ENCODE assay signal across 30 cellular contexts in the genomic region with DNA sequence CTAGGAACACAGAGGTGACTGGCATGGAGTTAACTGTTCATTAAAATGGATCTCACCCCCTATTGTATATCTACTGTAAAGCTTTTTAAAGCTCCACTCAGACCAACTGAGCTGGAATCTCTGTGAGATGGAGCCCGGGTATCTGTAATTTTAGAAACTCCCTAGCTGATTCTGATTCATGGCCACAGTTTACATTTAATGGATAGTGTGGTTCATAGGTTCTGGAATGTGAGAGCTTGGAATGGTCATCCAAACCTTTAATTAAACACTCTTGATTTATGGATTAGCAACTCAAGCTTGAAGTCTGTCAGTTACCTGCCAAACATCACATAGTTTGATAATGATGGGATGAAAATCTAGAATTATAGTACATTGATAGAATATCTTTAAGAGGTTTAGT.
DNase-seq lines count a peak whose midpoint lies in the region; ATAC-seq and TF ChIP-seq lines count a peak whose summit lies in the region.
"Had no signal": no experiment of that assay in that cellular context is flagged by ENCODE, and none has a peak within 500 bp of the region (broad histone marks: within the 10 kb centered on the region; RNA-seq: fewer than 3 reads in every experiment).

No MANE protein-coding gene starts in this region.

- no peaks in the 10 kb centered on the region for H3K27me3 ChIP-seq in osteoblast (ENCODE audit: insufficient read depth, low read length)
- H3K27me3 ChIP-seq in lower lobe of right lung (ENCODE audit: low read depth), result no peaks in the 10 kb centered on the region
- H3K27me3 ChIP-seq: adrenal gland; BLaER1 treated with 17β-estradiol and CSF1 and Interleukin-3, amounts not matched to agents 10 nM and 100 nM; brain microvascular endothelial cell; heart left ventricle; Peyer's patch had no signal

- H3K79me2 ChIP-seq in osteoblast (ENCODE audit: insufficient read depth, low read length), result no peaks in the 10 kb centered on the region

- H3K4me3 ChIP-seq in HEK293 (ENCODE audit: low read depth, low read length) (no peak overlapping the region), osteoblast (ENCODE audit: insufficient read depth, low read length) (no peak overlapping the region), lower lobe of right lung (no peak overlapping the region)
- H3K4me3 ChIP-seq: adrenal gland; BLaER1 treated with 17β-estradiol and CSF1 and Interleukin-3, amounts not matched to agents 10 nM and 100 nM; GM23338; heart left ventricle; lung; mucosa of descending colon; Peyer's patch; psoas muscle had no signal

- H3K36me3 ChIP-seq in HEK293 (ENCODE audit: control insufficient read depth in 2 of 2, insufficient read depth in 1 of 2, low read length in 2 of 2) (no peaks in the 10 kb centered on the region), osteoblast (ENCODE audit: insufficient read depth, low read length) (no peaks in the 10 kb centered on the region), lower lobe of right lung (no peaks in the 10 kb centered on the region)
- H3K36me3 ChIP-seq: adrenal gland; BLaER1 treated with 17β-estradiol and CSF1 and Interleukin-3, amounts not matched to agents 10 nM and 100 nM; brain microvascular endothelial cell; heart left ventricle; Peyer's patch had no signal

- H3K9me3 ChIP-seq in HEK293 (ENCODE audit: control insufficient read depth, insufficient read depth, low read depth, low read length), result no peaks in the 10 kb centered on the region
- no peaks in the 10 kb centered on the region for H3K9me3 ChIP-seq in osteoblast (ENCODE audit: low read depth, low read length)
- no peaks in the 10 kb centered on the region for H3K9me3 ChIP-seq in lower lobe of right lung
- H3K9me3 ChIP-seq: adrenal gland; BLaER1 treated with 17β-estradiol and CSF1 and Interleukin-3, amounts not matched to agents 10 nM and 100 nM; heart left ventricle; mucosa of descending colon; Peyer's patch; psoas muscle had no signal

- POLR2A ChIA-PET in HEK293 (lab: Yijun Ruan, JAX) (no interaction called here), RWPE1 (lab: Yijun Ruan, JAX; ENCODE audit: low non-redundant PET) (no interaction called here)

- peaks cover 12% of the 10 kb centered on the region for H3K4me1 ChIP-seq in HEK293 (ENCODE audit: control insufficient read depth, insufficient read depth, low read length)
- no peaks in the 10 kb centered on the region for H3K4me1 ChIP-seq in osteoblast (ENCODE audit: insufficient read depth, low read length)
- H3K4me1 ChIP-seq in lower lobe of right lung, result no peaks in the 10 kb centered on the region
- H3K4me1 ChIP-seq: adrenal gland; BLaER1 treated with 17β-estradiol and CSF1 and Interleukin-3, amounts not matched to agents 10 nM and 100 nM; Peyer's patch; psoas muscle had no signal

- H4K20me1 ChIP-seq in osteoblast (ENCODE audit: insufficient read depth, low read length), result no peaks in the 10 kb centered on the region
- H4K20me1 ChIP-seq: BLaER1 treated with 17β-estradiol and CSF1 and Interleukin-3, amounts not matched to agents 10 nM and 100 nM had no signal

- H3K27ac ChIP-seq in HEK293 (ENCODE audit: extremely low read depth, low read depth, low read length), result no peak overlapping the region
- no peak overlapping the region for H3K27ac ChIP-seq in RWPE1
- H3K27ac ChIP-seq in osteoblast (ENCODE audit: low read depth, low read length), result no peak overlapping the region
- no peak overlapping the region for H3K27ac ChIP-seq in lower lobe of right lung
- H3K27ac ChIP-seq: adrenal gland; BLaER1 treated with 17β-estradiol and CSF1 and Interleukin-3, amounts not matched to agents 10 nM and 100 nM; brain microvascular endothelial cell; heart left ventricle; Peyer's patch; psoas muscle had no signal

- DNase-seq in RWPE1 (ENCODE audit: low spot score) (peak; percentile 22), fibroblast of gingiva (ENCODE audit: low read depth) (peak; percentile 6), osteoblast (ENCODE audit: insufficient read length, low spot score, missing footprints) (no peak), DMS53 (lab: John Stamatoyannopoulos, UW) (no peak), 8988T (no peak), lower lobe of right lung (no peak)
- DNase-seq: activated CD4-positive, alpha-beta memory T cell treated with anti-CD3 and anti-CD28 coated beads, Interleukin-2, amount 10 ng/mL, durations not matched to agents 7 days and 5 days; activated CD8-positive, alpha-beta memory T cell treated with anti-CD3 and anti-CD28 coated beads, Interleukin-2, amount 50 U/mL, for 4 hours; activated naive CD4-positive, alpha-beta T cell treated with anti-CD3 and anti-CD28 coated beads for 36 hours; adrenal gland; brain microvascular endothelial cell; DMS153; heart left ventricle; KBM-7; kidney; MM.1S; mucosa of descending colon; natural killer cell; NCI-H1930; NCI-H2171 treated with DMSO at 0.1 percent for 48 hours; NCI-H510A treated with DMSO at 0.1 percent for 48 hours; nucleus accumbens; Peyer's patch; psoas muscle; stimulated activated CD4-positive, alpha-beta T cell treated with anti-CD3 and anti-CD28 coated beads, Interleukin-4, amount 100 ng/mL, for 24 hours; trophoblast cell had no signal

- TF ChIP-seq CTCF in HEK293 (tag by site-specific recombination; IDR thresholded peaks at IDR 0.05), result no peak
- no peak for TF ChIP-seq CTCF in RWPE1 (conservative IDR thresholded peaks at IDR 0.05; ENCODE audit: low read depth)
- TF ChIP-seq CTCF in osteoblast (IDR thresholded peaks at IDR 0.05; ENCODE audit: extremely low read depth, low read depth, low read length), result no peak
- no peak for TF ChIP-seq CTCF in lower lobe of right lung (IDR thresholded peaks at IDR 0.05)

- no peak overlapping the region for H3K4me2 ChIP-seq in osteoblast (ENCODE audit: insufficient read depth, low read length)
- H3K4me2 ChIP-seq: BLaER1 treated with 17β-estradiol and CSF1 and Interleukin-3, amounts not matched to agents 10 nM and 100 nM; GM23338 had no signal

- H2AFZ ChIP-seq in osteoblast (ENCODE audit: low read length), result peak overlapping the region; percentile 60
- H2AFZ ChIP-seq: GM23338 had no signal

- CTCF ChIA-PET in HEK293 (lab: Yijun Ruan, JAX), result interaction anchor here (0.6 to 0.7 kb wide), 2 partner anchors 13 to 151 kb away, joined by 3 to 4 read pairs; no protein-coding TSS in a partner anchor
- CTCF ChIA-PET in RWPE1 (lab: Yijun Ruan, JAX), result no interaction called here

- intact Hi-C loops in lower lobe of right lung (cut with DNase I), result no loop called here

- ATAC-seq in lower lobe of right lung, result no peak
- ATAC-seq: GM23338, heart left ventricle, mucosa of descending colon, natural killer cell, psoas muscle had no signal

TF ChIP-seq in HEK293, 187 proteins besides CTCF, POLR2A, EP300 and RAD21:
- TF ChIP-seq SP7 (tag by site-specific recombination; IDR thresholded peaks at IDR 0.05), result 0 out of 2 replicates have a peak, but pooled peaks have one; percentile 33
- TF ChIP-seq, protein P1, sequence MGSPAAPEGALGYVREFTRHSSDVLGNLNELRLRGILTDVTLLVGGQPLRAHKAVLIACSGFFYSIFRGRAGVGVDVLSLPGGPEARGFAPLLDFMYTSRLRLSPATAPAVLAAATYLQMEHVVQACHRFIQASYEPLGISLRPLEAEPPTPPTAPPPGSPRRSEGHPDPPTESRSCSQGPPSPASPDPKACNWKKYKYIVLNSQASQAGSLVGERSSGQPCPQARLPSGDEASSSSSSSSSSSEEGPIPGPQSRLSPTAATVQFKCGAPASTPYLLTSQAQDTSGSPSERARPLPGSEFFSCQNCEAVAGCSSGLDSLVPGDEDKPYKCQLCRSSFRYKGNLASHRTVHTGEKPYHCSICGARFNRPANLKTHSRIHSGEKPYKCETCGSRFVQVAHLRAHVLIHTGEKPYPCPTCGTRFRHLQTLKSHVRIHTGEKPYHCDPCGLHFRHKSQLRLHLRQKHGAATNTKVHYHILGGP (tag by site-specific recombination; IDR thresholded peaks at IDR 0.05), result no peak
TF ChIP-seq in HEK293: peak in this region for 1.

Comparison
In these comparisons a context has a peak if more than half of its experiments do, and no peak if none do; other contexts are left out.
1. DNase-seq: peak in RWPE1 (single experiment) and fibroblast of gingiva (single experiment); none in osteoblast (single experiment), DMS53 (single experiment), 8988T (single experiment) and lower lobe of right lung (single experiment).